20 cellular contexts compared by ENCODE assay signal in genomic region chr2:100137877-100138570, GRCh38. TPM values are rescaled to one million over a fixed set of nuclear protein-coding genes. Genes with fewer than 3 reads are reported as not detected.
DNase-seq lines count a peak whose midpoint lies in the region; ATAC-seq and TF ChIP-seq lines count a peak whose summit lies in the region.
"Had no signal": no experiment of that assay in that cellular context is flagged by ENCODE, and none has a peak within 500 bp of the region (broad histone marks: within the 10 kb centered on the region; RNA-seq: fewer than 3 reads in every experiment).

No MANE protein-coding gene starts in this region.

- no peaks in the 10 kb centered on the region for H3K4me1 ChIP-seq in H9 (ENCODE audit: insufficient read depth, low read length)
- H3K4me1 ChIP-seq: prostate gland had no signal

- no peak overlapping the region for H2BK120ac ChIP-seq in H9 (ENCODE audit: low read depth, low read length, poor library complexity, severe bottlenecking)

- H2BK5ac ChIP-seq in H9 (ENCODE audit: insufficient read length, low read length), result no peak overlapping the region

- no peak overlapping the region for H2AFZ ChIP-seq in H9 (ENCODE audit: low read length)

- no peaks in the 10 kb centered on the region for H3K27me3 Mint-ChIP-seq in activated naive CD8-positive, alpha-beta T cell
- H3K27me3 Mint-ChIP-seq in H9 (ENCODE audit: low read depth), result peaks cover 57% of the 10 kb centered on the region

- DNase-seq in NCI-H345 (lab: John Stamatoyannopoulos, UW) (peak; percentile 10), NCI-H345 treated with DMSO at 0.1 percent for 48 hours (lab: John Stamatoyannopoulos, UW; ENCODE audit: unreplicated experiment) (no peak), NCI-H146 (lab: John Stamatoyannopoulos, UW) (peak; percentile 62), NCI-H1930 (lab: John Stamatoyannopoulos, UW) (no peak), H9 (no peak), germinal center (ENCODE audit: low spot score) (no peak)
- no peak for DNase-seq in stimulated activated naive CD8-positive, alpha-beta T cell treated with anti-CD3 and anti-CD28 coated beads, Interleukin-15, Interleukin-2, amounts not matched to agents 100 U/mL and 50 U/mL, for 24 hours
- DNase-seq: activated gamma-delta T cell; foreskin fibroblast; mesendoderm; NCI-H446; SHP77; stimulated activated CD4-positive, alpha-beta T cell treated with anti-CD3 and anti-CD28 coated beads, Interleukin-4, amount 100 ng/mL, for 4 hours had no signal

- H2BK12ac ChIP-seq in H9 (ENCODE audit: insufficient read length, low read depth, low read length), result no peak overlapping the region

- H3K27ac ChIP-seq in H9 (ENCODE audit: insufficient read length, low read depth, low read length), result no peak overlapping the region
- H3K27ac ChIP-seq: C4-2B, KMS-11, prostate gland had no signal

- H3K36me3 Mint-ChIP-seq in activated naive CD8-positive, alpha-beta T cell, result no peaks in the 10 kb centered on the region
- no peaks in the 10 kb centered on the region for H3K36me3 Mint-ChIP-seq in H9 (ENCODE audit: insufficient read depth in 1 of 3, low read depth in 3 of 3)

- H3K23ac ChIP-seq in H9 (ENCODE audit: insufficient read length, low read depth, low read length), result no peak overlapping the region

- no peaks in the 10 kb centered on the region for H4K20me1 ChIP-seq in H9 (ENCODE audit: control insufficient read depth, insufficient read depth, insufficient read length)

- H3K4me1 Mint-ChIP-seq in activated naive CD8-positive, alpha-beta T cell (ENCODE audit: low read depth), result peaks cover 52% of the 10 kb centered on the region
- H3K4me1 Mint-ChIP-seq in H9, result no peaks in the 10 kb centered on the region

- ATAC-seq in stimulated activated naive CD8-positive, alpha-beta T cell treated with anti-CD3 and anti-CD28 coated beads, Interleukin-15, Interleukin-2, amounts not matched to agents 100 U/mL and 50 U/mL, for 24 hours, result peak; percentile 49
- ATAC-seq: activated CD4-positive, CD25-positive, alpha-beta regulatory T cell treated with anti-CD3 and anti-CD28 coated beads, Interleukin-2, amount 50 U/mL, for 24 hours had no signal

- no peaks in the 10 kb centered on the region for H3K9me3 Mint-ChIP-seq in activated naive CD8-positive, alpha-beta T cell (ENCODE audit: low read depth)
- peaks cover 0 to under 1% of the 10 kb centered on the region in 2 experiments; a peak in 1 of 5 replicates for H3K9me3 Mint-ChIP-seq in H9
- H3K9me3 Mint-ChIP-seq: T-helper 1 cell treated with Interleukin-12 subunit alpha and Interleukin-12 subunit beta and Interleukin-4 antibody, amounts not matched to agents 30 μg/mL and 1 μg/mL, for 36 hours had no signal

- H3K14ac ChIP-seq in H9 (ENCODE audit: insufficient read depth, low read length), result no peak overlapping the region

- H3K56ac ChIP-seq in H9 (ENCODE audit: insufficient read length, low read depth, low read length), result no peak overlapping the region

- H2AK5ac ChIP-seq in H9 (ENCODE audit: insufficient read length, low read length), result no peak overlapping the region

- H3K4ac ChIP-seq in H9 (ENCODE audit: low read depth, low read length), result no peak overlapping the region

- no peak overlapping the region for H3K9ac ChIP-seq in H9 (ENCODE audit: extremely low read depth, insufficient read length, low read length)
- H3K9ac ChIP-seq: KMS-11 had no signal

- H4K91ac ChIP-seq in H9 (ENCODE audit: insufficient read length, low read depth, low read length), result no peak overlapping the region

- H3K9me3 ChIP-seq in H9 (ENCODE audit: control insufficient read depth, low read depth, low read length), result no peaks in the 10 kb centered on the region
- H3K9me3 ChIP-seq: prostate gland had no signal

- H3K79me1 ChIP-seq in H9 (ENCODE audit: insufficient read depth, low read depth, low read length, poor library complexity, severe bottlenecking), result no peaks in the 10 kb centered on the region

- no peak overlapping the region for H2BK15ac ChIP-seq in H9 (ENCODE audit: low read depth, low read length)

- no peaks in the 10 kb centered on the region for H3K23me2 ChIP-seq in H9 (ENCODE audit: insufficient read length, low read depth, low read length, poor library complexity, severe bottlenecking)

- peak overlapping the region; percentile 13 for H3K27ac Mint-ChIP-seq in activated naive CD8-positive, alpha-beta T cell
- no peak overlapping the region; a peak in 1 of 7 replicates for H3K27ac Mint-ChIP-seq in H9
- H3K27ac Mint-ChIP-seq: T-helper 1 cell treated with Interleukin-12 subunit alpha and Interleukin-12 subunit beta and Interleukin-4 antibody, amounts not matched to agents 30 μg/mL and 1 μg/mL, for 36 hours had no signal

- no peak overlapping the region for H4K5ac ChIP-seq in H9 (ENCODE audit: insufficient read length, low read depth, low read length)

- no peaks in the 10 kb centered on the region for H3K79me2 ChIP-seq in H9 (ENCODE audit: insufficient read depth, low read length)

- H3K18ac ChIP-seq in H9 (ENCODE audit: insufficient read length, low read depth, low read length), result no peak overlapping the region

- WGBS in H9 (ENCODE audit: extremely low coverage, insufficient read length, low lambda C conversion rate), result no CpG with 5 or more reads among the region's 5 CpGs

- no peak overlapping the region for H3T11ph ChIP-seq in H9 (ENCODE audit: low read length)

- H3K4me3 Mint-ChIP-seq in activated naive CD8-positive, alpha-beta T cell, result no peak overlapping the region
- no peak overlapping the region for H3K4me3 Mint-ChIP-seq in H9
- H3K4me3 Mint-ChIP-seq: T-helper 1 cell treated with Interleukin-12 subunit alpha and Interleukin-12 subunit beta and Interleukin-4 antibody, amounts not matched to agents 30 μg/mL and 1 μg/mL, for 36 hours had no signal

- TF ChIP-seq CTCF in H9 (conservative IDR thresholded peaks at IDR 0.05), result no peak

- H3K4me2 ChIP-seq in H9 (ENCODE audit: insufficient read depth, insufficient read length, low read length), result no peak overlapping the region
- H3K4me2 ChIP-seq: KMS-11, smooth muscle cell had no signal

- no peak overlapping the region for H4K8ac ChIP-seq in H9 (replicated peaks; ENCODE audit: insufficient read length, low read depth, low read length)

- no peak overlapping the region for H2BK20ac ChIP-seq in H9 (ENCODE audit: low read depth, low read length, poor library complexity, severe bottlenecking)

- no peaks in the 10 kb centered on the region for H3K27me3 ChIP-seq in H9 (ENCODE audit: insufficient read depth, low read length)

RNA-seq across cellular contexts. Expression of gene AFF3, which starts 4.4 kb away (rescaled TPM):
- total RNA-seq in H9 (2021), result 0.15 and 0.22 TPM in 2 replicates

Comparison
In these comparisons a context has a peak if more than half of its experiments do, and no peak if none do; other contexts are left out.
1. DNase-seq: peak in NCI-H345 (single experiment) and NCI-H146 (single experiment); none in NCI-H345 treated with DMSO at 0.1 percent for 48 hours (single experiment), stimulated activated naive CD8-positive, alpha-beta T cell treated with anti-CD3 and anti-CD28 coated beads, Interleukin-15, Interleukin-2, amounts not matched to agents 100 U/mL and 50 U/mL, for 24 hours (single experiment), NCI-H1930 (0 of 2), H9 (single experiment) and germinal center (single experiment).